In genomic region chr5:80187274-80187673, GRCh38 we compare ENCODE assay signal across 12 cellular contexts.
DNase-seq lines count a peak whose midpoint lies in the region; ATAC-seq, FAIRE-seq and TF ChIP-seq lines count a peak whose summit lies in the region.
"Had no signal": no experiment of that assay in that cellular context is flagged by ENCODE, and none has a peak within 500 bp of the region (broad histone marks: within the 10 kb centered on the region; RNA-seq: fewer than 3 reads in every experiment).

No MANE protein-coding gene starts in this region.

- DNase-seq in left ventricle myocardium inferior: no peak
- DNase-seq in Right ventricle myocardium superior: no peak
- DNase-seq in T-cell: no peak
- DNase-seq in fibroblast of mammary gland (ENCODE audit: low read depth): peak; percentile 14
- no peak for DNase-seq in upper lobe of left lung
- no peak for DNase-seq in NCI-H1105 treated with DMSO at 0.1 percent for 48 hours (lab: John Stamatoyannopoulos, UW)
- no peak for DNase-seq in epidermal melanocyte (ENCODE audit: insufficient read length, low spot score)
- no peak for DNase-seq in GM12891 (ENCODE audit: insufficient read length, low spot score)
- DNase-seq: DMS 273 treated with DMSO at 0.1 percent for 48 hours, NCI-H187 treated with DMSO at 0.1 percent for 48 hours, SJCRH30 had no signal

- peak overlapping the region; percentile 2 for H3K27ac ChIP-seq in left ventricle myocardium inferior (replicated peaks)
- peak overlapping the region; percentile 53 to 74 (median 66) for H3K27ac ChIP-seq in upper lobe of left lung
- H3K27ac ChIP-seq: SJCRH30 had no signal

- H3K4me3 ChIP-seq in left ventricle myocardium inferior: no peak overlapping the region
- H3K4me3 ChIP-seq in fibroblast of mammary gland (ENCODE audit: control insufficient read depth, low read depth, low read length): no peak overlapping the region
- H3K4me3 ChIP-seq in upper lobe of left lung: no peak overlapping the region
- H3K4me3 ChIP-seq: SJCRH30 had no signal

- peak overlapping the region; percentile 52 to 84 (median 56) for H3K4me3 Mint-ChIP-seq in T-cell

- no peak for TF ChIP-seq EP300 in upper lobe of left lung (IDR thresholded peaks at IDR 0.05)

- intact Hi-C loops in left ventricle myocardium inferior (cut with micrococcal nuclease): no loop called here
- intact Hi-C loops in Right ventricle myocardium superior (cut with DNase I): no loop called here

- H3K4me1 ChIP-seq in left ventricle myocardium inferior (peaks cover 57% of the 10 kb centered on the region), upper lobe of left lung (peaks cover 35 to 50% (median 40%) of the 10 kb centered on the region in 4 donors)

- TF ChIP-seq CTCF in left ventricle myocardium inferior (IDR thresholded peaks at IDR 0.05; ENCODE audit: borderline replicate concordance) (no peak), fibroblast of mammary gland (conservative IDR thresholded peaks at IDR 0.05; ENCODE audit: control insufficient read depth, insufficient read depth, low read depth, low read length) (no peak), upper lobe of left lung (IDR thresholded peaks at IDR 0.05) (no peak)

- no peaks in the 10 kb centered on the region for H3K9me3 Mint-ChIP-seq in T-cell

- no peak for FAIRE-seq in GM12891 (lab: Jason Lieb, UNC)
- FAIRE-seq: endometrium had no signal

- ATAC-seq in Right ventricle myocardium superior (ENCODE audit: poor library complexity): no peak
- ATAC-seq in T-cell (replicated peaks in 1 of 4): no peak
- peak in 1 of 2 donors; percentile 48 for ATAC-seq in upper lobe of left lung (ENCODE audit: low FRiP score in 2 of 2)

- peak overlapping the region; percentile 97 to 100 for H3K27ac Mint-ChIP-seq in T-cell

- CTCF ChIA-PET in T-cell (lab: Charles Lee): interaction anchor here (0.7 to 1.5 kb wide), 5 partner anchors 17 to 88 kb away, joined by 3 to 5 read pairs (median 3); no protein-coding TSS in a partner anchor

- POLR2A ChIA-PET in T-cell (lab: Charles Lee): interaction anchor here (0.8 to 0.9 kb wide), 2 partner anchors 22 to 43 kb away, joined by 3 to 4 read pairs; no protein-coding TSS in a partner anchor

- peaks cover 88 to 99% (median 89%) of the 10 kb centered on the region in 3 donors for H3K4me1 Mint-ChIP-seq in T-cell

- peaks cover 22% of the 10 kb centered on the region for H3K36me3 Mint-ChIP-seq in T-cell

- TF ChIP-seq POLR2A in upper lobe of left lung (IDR thresholded peaks at IDR 0.05) (no peak), GM12891 (IDR thresholded peaks at IDR 0.05; ENCODE audit: low read depth, low read length) (no peak)

- H3K27me3 Mint-ChIP-seq in T-cell: no peaks in the 10 kb centered on the region

- H3K9me3 ChIP-seq in left ventricle myocardium inferior (replicated peaks) (no peaks in the 10 kb centered on the region), upper lobe of left lung (no peaks in the 10 kb centered on the region)
- H3K9me3 ChIP-seq: SJCRH30 had no signal

- H3K36me3 ChIP-seq in left ventricle myocardium inferior: no peaks in the 10 kb centered on the region
- no peaks in the 10 kb centered on the region for H3K36me3 ChIP-seq in upper lobe of left lung
- H3K36me3 ChIP-seq: SJCRH30 had no signal

- no peaks in the 10 kb centered on the region for H3K27me3 ChIP-seq in left ventricle myocardium inferior (ENCODE audit: low read depth)
- H3K27me3 ChIP-seq in upper lobe of left lung: no peaks in the 10 kb centered on the region
- H3K27me3 ChIP-seq: SJCRH30 had no signal

TF ChIP-seq in GM12891, 5 proteins besides CTCF, POLR2A, EP300 and RAD21:
- TF ChIP-seq POU2F2 (IDR thresholded peaks at IDR 0.05; ENCODE audit: low read depth, low read length): no peak
- TF ChIP-seq PAX5 (IDR thresholded peaks at IDR 0.05; ENCODE audit: insufficient read depth, low read length, severe bottlenecking): no peak
- no peak for TF ChIP-seq POLR2AphosphoS5 (IDR thresholded peaks at IDR 0.05; ENCODE audit: low read depth, low read length)
- no peak for TF ChIP-seq SPI1 (IDR thresholded peaks at IDR 0.05; ENCODE audit: low read depth, low read length)
- TF ChIP-seq TAF1 (IDR thresholded peaks at IDR 0.05; ENCODE audit: low read depth, low read length): no peak
TF ChIP-seq in GM12891: peak in this region for 0.
